Comparison of ENCODE assay signal across 8 cellular contexts in genomic region chr2:68196120-68196716, GRCh38. TPM values are rescaled to one million over a fixed set of nuclear protein-coding genes. Genes with fewer than 3 reads are reported as not detected.
A peak's percentile ranks its signal among the peaks of the same experiment; 100 is the strongest.
DNase-seq lines count a peak whose midpoint lies in the region; ATAC-seq and TF ChIP-seq lines count a peak whose summit lies in the region.

No MANE protein-coding gene starts in this region.

- no peaks in the 10 kb centered on the region for H3K9me3 Mint-ChIP-seq in CD8-positive, alpha-beta T cell

- peaks cover 61% of the 10 kb centered on the region for H3K4me1 Mint-ChIP-seq in CD8-positive, alpha-beta T cell (ENCODE audit: low read depth)

- no peak overlapping the region for H3K4me3 ChIP-seq in CD8-positive, alpha-beta T cell (ENCODE audit: low read depth, low read length)
- no peak overlapping the region for H3K4me3 ChIP-seq in Jurkat, Clone E6-1 (ENCODE audit: low read length)
- H3K4me3 ChIP-seq in esophagus muscularis mucosa, result no peak overlapping the region

- CTCF ChIA-PET in CD8-positive, alpha-beta T cell (lab: Charles Lee), result interaction anchor here (0.6 to 3.7 kb wide), 25 partner anchors 10 to 245 kb away, joined by 3 to 26 read pairs (median 4); partner anchors contain the start of gene PNO1

- no peaks in the 10 kb centered on the region for H3K27me3 Mint-ChIP-seq in CD8-positive, alpha-beta T cell (ENCODE audit: low read depth)

- peak in 4 of 7 experiments; percentile 14 to 43 (median 26) for DNase-seq in CD8-positive, alpha-beta T cell
- peak; percentile 63 for DNase-seq in Jurkat, Clone E6-1 (ENCODE audit: low read depth, low spot score)
- DNase-seq in esophagus muscularis mucosa (ENCODE audit: extremely low spot score), result no peak
- peak; percentile 47 for DNase-seq in pons (ENCODE audit: low spot score)

- POLR2A ChIA-PET in CD8-positive, alpha-beta T cell (lab: Charles Lee), result interaction anchor here (0.9 kb wide), 1 partner anchor 54 kb away, joined by 3 read pairs; no protein-coding TSS in a partner anchor

- H3K9me3 ChIP-seq in CD8-positive, alpha-beta T cell (ENCODE audit: low read length), result no peaks in the 10 kb centered on the region
- H3K9me3 ChIP-seq in esophagus muscularis mucosa, result no peaks in the 10 kb centered on the region

- peaks cover 8% of the 10 kb centered on the region for H3K4me1 ChIP-seq in CD8-positive, alpha-beta T cell (ENCODE audit: insufficient read depth, low read length)
- H3K4me1 ChIP-seq in esophagus muscularis mucosa, result peaks cover 23 to 65% (median 46%) of the 10 kb centered on the region in 4 donors

- peaks cover 6% of the 10 kb centered on the region for H3K36me3 Mint-ChIP-seq in CD8-positive, alpha-beta T cell

- no peaks in the 10 kb centered on the region for H3K27me3 ChIP-seq in CD8-positive, alpha-beta T cell (ENCODE audit: insufficient read depth, low read length)
- no peaks in the 10 kb centered on the region for H3K27me3 ChIP-seq in esophagus muscularis mucosa

- peak; percentile 20 for ATAC-seq in CD8-positive, alpha-beta T cell
- no peak for ATAC-seq in GM19463 (IDR thresholded peaks at IDR 0.05; ENCODE audit: unreplicated experiment)
- ATAC-seq in GM18867 (IDR thresholded peaks at IDR 0.05; ENCODE audit: unreplicated experiment), result no peak
- no peak for ATAC-seq in GM21825 (IDR thresholded peaks at IDR 0.05; ENCODE audit: unreplicated experiment)

- no peak overlapping the region for H3K27ac ChIP-seq in CD8-positive, alpha-beta T cell (ENCODE audit: low read depth, low read length)
- no peak overlapping the region; the same call in 1 of the 2 replicates for H3K27ac ChIP-seq in VCaP
- H3K27ac ChIP-seq in esophagus muscularis mucosa (replicated peaks in 1 of 4), result peak overlapping the region in 1 of 4 donors; percentile 37

- TF ChIP-seq EP300 in esophagus muscularis mucosa (IDR thresholded peaks at IDR 0.05), result no peak

- WGBS in esophagus muscularis mucosa, result 43% methylated on average over 4 of the region's 4 CpGs

- intact Hi-C loops in CD8-positive, alpha-beta T cell (cut with DNase I, micrococcal nuclease), result loop anchor here (1.0 to 5.0 kb wide), 4 partner anchors 55 to 246 kb away; no protein-coding TSS in a partner anchor
- intact Hi-C loops in esophagus muscularis mucosa (cut with DNase I), result loop anchor here (5.0 to 10.0 kb wide), 2 partner anchors 71 to 86 kb away; no protein-coding TSS in a partner anchor

- no peak overlapping the region for H3K4me3 Mint-ChIP-seq in CD8-positive, alpha-beta T cell

- H3K27ac Mint-ChIP-seq in CD8-positive, alpha-beta T cell, result peak overlapping the region; percentile 62

- no peaks in the 10 kb centered on the region for H3K36me3 ChIP-seq in CD8-positive, alpha-beta T cell (ENCODE audit: insufficient read depth, low read length)
- H3K36me3 ChIP-seq in esophagus muscularis mucosa, result no peaks in the 10 kb centered on the region

- no peak for TF ChIP-seq POLR2A in esophagus muscularis mucosa (IDR thresholded peaks at IDR 0.05; ENCODE audit: low read depth)

- TF ChIP-seq CTCF in CD8-positive, alpha-beta T cell (IDR thresholded peaks at IDR 0.05), result peak; percentile 54
- TF ChIP-seq CTCF in VCaP (conservative IDR thresholded peaks at IDR 0.05), result peak; percentile 68
- peak in 2 of 3 experiments; percentile 73 to 75 for TF ChIP-seq CTCF in esophagus muscularis mucosa (IDR thresholded peaks at IDR 0.05)

RNA-seq across cellular contexts. Expression of gene PNO1, which starts 38.5 kb away (rescaled TPM):
- total RNA-seq in CD8-positive, alpha-beta T cell, result 10 to 100 TPM; 35.3 to 36.0 TPM
- polyA plus RNA-seq in Jurkat, Clone E6-1 (2012; ENCODE audit: insufficient read depth, insufficient read length), result 40.5 TPM
- total RNA-seq in esophagus muscularis mucosa, result 10 to 100 TPM; 16.6 to 27.3 (median 22.2) TPM

RNA-seq across cellular contexts. Expression of gene PPP3R1, which starts 56.1 kb away (rescaled TPM):
- total RNA-seq in CD8-positive, alpha-beta T cell, result 10 to 100 TPM; 68.4 to 77.0 TPM
- polyA plus RNA-seq in Jurkat, Clone E6-1 (2012; ENCODE audit: insufficient read depth, insufficient read length), result 57.1 TPM
- 10 to 100 TPM; 19.3 to 28.0 (median 25.7) TPM for total RNA-seq in esophagus muscularis mucosa
